ENCODE assay signal across 12 cellular contexts in the genomic region with DNA sequence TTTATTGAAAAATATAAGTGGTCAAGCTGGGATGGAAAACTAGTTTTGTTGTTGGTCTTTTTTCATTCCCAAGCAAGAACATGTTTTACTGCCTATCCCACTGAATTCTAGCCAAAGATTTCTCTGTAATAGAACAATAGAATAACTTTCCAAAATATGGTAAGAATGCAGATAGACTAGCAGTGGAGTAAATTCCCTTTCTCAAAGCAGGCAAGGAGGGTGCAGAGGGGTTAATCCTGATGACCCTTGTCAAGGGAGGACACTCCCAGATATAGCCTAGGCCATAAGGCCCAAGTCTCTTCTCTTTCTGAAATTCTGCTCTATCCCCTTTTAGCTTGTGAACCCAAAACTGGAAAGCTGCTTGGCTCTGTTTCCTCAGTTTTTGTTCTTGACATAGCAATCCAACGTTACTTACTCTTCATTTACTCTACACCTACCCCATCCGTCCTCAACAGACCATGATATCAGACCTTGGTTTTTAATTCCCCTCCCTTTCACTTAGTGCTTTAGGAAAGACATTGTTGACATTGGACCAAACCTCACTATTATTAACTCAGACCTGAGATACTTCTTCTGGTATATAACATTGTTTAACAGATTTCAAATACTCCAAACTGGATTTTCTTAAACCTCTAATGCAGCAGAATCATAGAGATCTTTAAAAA.
A peak's percentile ranks its signal among the peaks of the same experiment; 100 is the strongest.
DNase-seq lines count a peak whose midpoint lies in the region; ATAC-seq, FAIRE-seq and TF ChIP-seq lines count a peak whose summit lies in the region.
"Had no signal": no experiment of that assay in that cellular context is flagged by ENCODE, and none has a peak within 500 bp of the region (broad histone marks: within the 10 kb centered on the region; RNA-seq: fewer than 3 reads in every experiment).

No MANE protein-coding gene starts in this region.

- TF ChIP-seq CTCF in Calu3 (IDR thresholded peaks at IDR 0.05; ENCODE audit: unreplicated experiment) (no peak), osteocyte (IDR thresholded peaks at IDR 0.05) (no peak)

- peaks cover 35% of the 10 kb centered on the region for H3K4me1 Mint-ChIP-seq in Calu3 (ENCODE audit: low read depth, unreplicated experiment)
- H3K4me1 Mint-ChIP-seq in osteocyte (ENCODE audit: unreplicated experiment) = peaks cover 52% of the 10 kb centered on the region
- H3K4me1 Mint-ChIP-seq: central memory CD8-positive, alpha-beta T cell had no signal

- H3K27me3 Mint-ChIP-seq in Calu3 (ENCODE audit: unreplicated experiment) (no peaks in the 10 kb centered on the region), osteocyte (ENCODE audit: unreplicated experiment) (no peaks in the 10 kb centered on the region)

- FAIRE-seq in RCC 7860 (lab: Jason Lieb, UNC) = no peak
- FAIRE-seq: small intestine had no signal

- no peaks in the 10 kb centered on the region for H3K36me3 Mint-ChIP-seq in Calu3 (ENCODE audit: insufficient read depth, unreplicated experiment)
- no peaks in the 10 kb centered on the region for H3K36me3 Mint-ChIP-seq in osteocyte (ENCODE audit: unreplicated experiment)
- H3K36me3 Mint-ChIP-seq: CD8-positive, alpha-beta T cell had no signal

- no peak for ATAC-seq in GM21529 (IDR thresholded peaks at IDR 0.05; ENCODE audit: unreplicated experiment)
- ATAC-seq: CD8-positive, alpha-beta T cell had no signal

- H3K4me3 Mint-ChIP-seq in Calu3 (ENCODE audit: low read depth, unreplicated experiment) = no peak overlapping the region
- H3K4me3 Mint-ChIP-seq in osteocyte (ENCODE audit: unreplicated experiment) = no peak overlapping the region
- H3K4me3 Mint-ChIP-seq: CD8-positive, alpha-beta T cell; central memory CD8-positive, alpha-beta T cell had no signal

- TF ChIP-seq POLR2A in erythroblast (IDR thresholded peaks at IDR 0.05; ENCODE audit: low read length) = no peak

- DNase-seq in Calu3 = no peak
- peak; percentile 50 for DNase-seq in RCC 7860 (ENCODE audit: low spot score)
- DNase-seq in erythroblast (lab: John Stamatoyannopoulos, UW) = peak; percentile 20 to 47
- no peak for DNase-seq in osteocyte (ENCODE audit: extremely low spot score, unreplicated experiment)
- no peak for DNase-seq in D341Med (ENCODE audit: low spot score)
- no peak for DNase-seq in activated T-cell treated with anti-CD3 and anti-CD28 coated beads, Interleukin-2, amount 50 U/mL, for 48 hours
- DNase-seq in SHP77 treated with DMSO at 0.1 percent for 48 hours (lab: John Stamatoyannopoulos, UW) = no peak
- DNase-seq: CD8-positive, alpha-beta T cell; NCI-H187 had no signal

- intact Hi-C loops in Calu3 (cut with micrococcal nuclease; ENCODE audit: unreplicated experiment) = loop anchor here (5.0 kb wide), 1 partner anchor 455 kb away; a partner anchor contains a TSS

- H3K9me3 Mint-ChIP-seq in Calu3 (ENCODE audit: low read depth, unreplicated experiment) (peaks cover 4% of the 10 kb centered on the region), osteocyte (ENCODE audit: unreplicated experiment) (no peaks in the 10 kb centered on the region)
- H3K9me3 Mint-ChIP-seq: CD8-positive, alpha-beta T cell; central memory CD8-positive, alpha-beta T cell had no signal

- no TSS peak for BruUV-seq in Calu3 (replicated peaks; lab: Mats Ljungman, UMichigan)

- peak overlapping the region; percentile 74 for H3K27ac Mint-ChIP-seq in Calu3 (ENCODE audit: unreplicated experiment)
- peak overlapping the region; percentile 81 for H3K27ac Mint-ChIP-seq in osteocyte (ENCODE audit: unreplicated experiment)
- H3K27ac Mint-ChIP-seq: CD8-positive, alpha-beta T cell had no signal

- CTCF ChIA-PET in Calu3 (lab: Charles Lee) = no interaction called here

Comparison
In these comparisons a context has a peak if more than half of its experiments do, and no peak if none do; other contexts are left out.
1. DNase-seq: peak in RCC 7860 (single experiment) and erythroblast (2 of 2); none in Calu3 (single experiment), osteocyte (single experiment), D341Med (single experiment), activated T-cell treated with anti-CD3 and anti-CD28 coated beads, Interleukin-2, amount 50 U/mL, for 48 hours (0 of 2) and SHP77 treated with DMSO at 0.1 percent for 48 hours (single experiment).